Comparison of ENCODE assay signal across 4 cellular contexts in genomic region chr2:121552477-121553180, GRCh38. TPM values are rescaled to one million over a fixed set of nuclear protein-coding genes. Genes with fewer than 3 reads are reported as not detected.
"Had no signal": no experiment of that assay in that cellular context is flagged by ENCODE, and none has a peak within 500 bp of the region (broad histone marks: within the 10 kb centered on the region; RNA-seq: fewer than 3 reads in every experiment).

No MANE protein-coding gene starts in this region.

RNA-seq across cellular contexts. Expression of gene RNU4ATAC, which starts 21.9 kb away (rescaled TPM):
- polyA plus RNA-seq: endothelial cell of umbilical vein, foreskin keratinocyte, ovary, sigmoid colon had no signal
